Comparison of ENCODE assay signal across 22 cellular contexts in genomic region chr22:35345808-35346505, GRCh38. TPM values are rescaled to one million over a fixed set of nuclear protein-coding genes. Genes with fewer than 3 reads are reported as not detected.
DNase-seq lines count a peak whose midpoint lies in the region; ATAC-seq and TF ChIP-seq lines count a peak whose summit lies in the region.
"Had no signal": no experiment of that assay in that cellular context is flagged by ENCODE, and none has a peak within 500 bp of the region (broad histone marks: within the 10 kb centered on the region; RNA-seq: fewer than 3 reads in every experiment).

No MANE protein-coding gene starts in this region.

- TF ChIP-seq CTCF in MM.1S (IDR thresholded peaks at IDR 0.05; ENCODE audit: low read length), result no peak
- TF ChIP-seq CTCF in gastrocnemius medialis (IDR thresholded peaks at IDR 0.05 in 4 of 5, conservative IDR thresholded peaks at IDR 0.05 in 1 of 5), result no peak
- TF ChIP-seq CTCF in foreskin keratinocyte (conservative IDR thresholded peaks at IDR 0.05), result no peak

- H3K23ac ChIP-seq in trophoblast cell (ENCODE audit: low read length), result no peak overlapping the region

- H2BK12ac ChIP-seq in trophoblast cell (ENCODE audit: low read length), result no peak overlapping the region

- no peak overlapping the region for H4K12ac ChIP-seq in trophoblast cell (ENCODE audit: low read depth, low read length)

- H3K4me1 ChIP-seq in CD4-positive, CD25-positive, alpha-beta regulatory T cell (ENCODE audit: control insufficient read depth, insufficient read depth, low read length, poor library complexity, severe bottlenecking), result peaks cover 2% of the 10 kb centered on the region
- H3K4me1 ChIP-seq in MM.1S (ENCODE audit: low read length), result peaks cover 36% of the 10 kb centered on the region
- H3K4me1 ChIP-seq in trophoblast cell (ENCODE audit: control insufficient read depth in 1 of 2, insufficient read depth in 2 of 2, low read length in 2 of 2), result peaks cover 4 to 5% of the 10 kb centered on the region in 2 experiments
- H3K4me1 ChIP-seq in gastrocnemius medialis, result peaks cover 9 to 15% of the 10 kb centered on the region in 2 donors
- no peaks in the 10 kb centered on the region for H3K4me1 ChIP-seq in foreskin keratinocyte

- H3K79me2 ChIP-seq in MM.1S (ENCODE audit: low read length), result no peaks in the 10 kb centered on the region
- H3K79me2 ChIP-seq in trophoblast cell (ENCODE audit: control insufficient read depth, insufficient read depth, low read length, poor library complexity), result no peaks in the 10 kb centered on the region

- peaks cover 22% of the 10 kb centered on the region for H3K36me3 ChIP-seq in CD4-positive, CD25-positive, alpha-beta regulatory T cell (ENCODE audit: control insufficient read depth, insufficient read depth, low read length)
- H3K36me3 ChIP-seq in MM.1S (replicated peaks; ENCODE audit: insufficient read depth, low read length) (no peaks in the 10 kb centered on the region), trophoblast cell (ENCODE audit: control insufficient read depth in 1 of 2, insufficient read depth in 2 of 2, low read length in 2 of 2) (peaks cover 54 to 57% of the 10 kb centered on the region in 2 experiments), gastrocnemius medialis (peaks cover 0 to 71% of the 10 kb centered on the region in 2 donors)
- H3K36me3 ChIP-seq: SJCRH30 had no signal

- no peak for DNase-seq in CD4-positive, CD25-positive, alpha-beta regulatory T cell
- DNase-seq in MM.1S (no peak), T-helper 17 cell (no peak), trophoblast cell (no peak), NCI-H2029 (lab: John Stamatoyannopoulos, UW) (no peak), gastrocnemius medialis (no peak), foreskin keratinocyte (no peak)
- DNase-seq: AML-193, C1 segment of cervical spinal cord, Calu3, Kasumi-1, MV-4-11, NCI-H1105 treated with DMSO at 0.1 percent for 48 hours, NCI-H146, NCI-H2029 treated with DMSO at 0.1 percent for 48 hours, NCI-H446 treated with DMSO at 0.1 percent for 48 hours, NCI-H526, NCI-H82, PC-3, SJCRH30 had no signal

- H3K4me1 Mint-ChIP-seq in CD4-positive, CD25-positive, alpha-beta regulatory T cell, result peaks cover 8 to 11% (median 9%) of the 10 kb centered on the region in 4 donors
- H3K4me1 Mint-ChIP-seq in T-helper 17 cell, result peaks cover 8% of the 10 kb centered on the region

- peaks cover 1% of the 10 kb centered on the region for H3K36me3 Mint-ChIP-seq in CD4-positive, CD25-positive, alpha-beta regulatory T cell
- peaks cover 4% of the 10 kb centered on the region for H3K36me3 Mint-ChIP-seq in T-helper 17 cell (ENCODE audit: low read depth)

- no peak overlapping the region for H4K91ac ChIP-seq in trophoblast cell (ENCODE audit: low read depth, low read length)

- no peaks in the 10 kb centered on the region for H3K9me3 Mint-ChIP-seq in CD4-positive, CD25-positive, alpha-beta regulatory T cell

- H2AK5ac ChIP-seq in trophoblast cell (ENCODE audit: low read length), result no peak overlapping the region

- no peak overlapping the region for H2AFZ ChIP-seq in MM.1S (ENCODE audit: low read length)
- H2AFZ ChIP-seq in trophoblast cell (ENCODE audit: insufficient read depth, low read length, poor library complexity), result no peak overlapping the region

- no peaks in the 10 kb centered on the region for H4K20me1 ChIP-seq in MM.1S (ENCODE audit: insufficient read depth, low read length)

- no peaks in the 10 kb centered on the region for H3K27me3 Mint-ChIP-seq in CD4-positive, CD25-positive, alpha-beta regulatory T cell
- peaks cover under 1% of the 10 kb centered on the region for H3K27me3 Mint-ChIP-seq in T-helper 17 cell

- H3K27ac ChIP-seq in CD4-positive, CD25-positive, alpha-beta regulatory T cell (ENCODE audit: insufficient read depth, low read length, poor library complexity, severe bottlenecking), result no peak overlapping the region
- no peak overlapping the region for H3K27ac ChIP-seq in MM.1S (ENCODE audit: low read length)
- H3K27ac ChIP-seq in trophoblast cell (ENCODE audit: low read depth, low read length), result no peak overlapping the region
- H3K27ac ChIP-seq in gastrocnemius medialis, result no peak overlapping the region
- H3K27ac ChIP-seq in foreskin keratinocyte, result no peak overlapping the region
- H3K27ac ChIP-seq: SJCRH30 had no signal

- ATAC-seq in CD4-positive, CD25-positive, alpha-beta regulatory T cell (ENCODE audit: low read depth in 2 of 2), result no peak
- ATAC-seq in T-helper 17 cell (no peak), GM18909 (IDR thresholded peaks at IDR 0.05; ENCODE audit: poor library complexity, unreplicated experiment) (no peak), gastrocnemius medialis (no peak), foreskin keratinocyte (no peak)
- ATAC-seq: HepG2, PC-3 had no signal

- H3K4me3 ChIP-seq in CD4-positive, CD25-positive, alpha-beta regulatory T cell (ENCODE audit: low read depth, low read length), result no peak overlapping the region
- H3K4me3 ChIP-seq in MM.1S (ENCODE audit: low read length) (no peak overlapping the region), trophoblast cell (ENCODE audit: low read depth, low read length) (peak overlapping the region; percentile 16), gastrocnemius medialis (no peak overlapping the region)
- H3K4me3 ChIP-seq: SJCRH30 had no signal

- H2BK5ac ChIP-seq in trophoblast cell (ENCODE audit: low read depth, low read length, poor library complexity), result no peak overlapping the region

- H3K9me2 ChIP-seq in MM.1S (replicated peaks; ENCODE audit: insufficient read depth, low read length), result no peaks in the 10 kb centered on the region

- H3F3A ChIP-seq in MM.1S (ENCODE audit: insufficient read depth, low read length), result peaks cover 15% of the 10 kb centered on the region

- no peak overlapping the region for H3K4ac ChIP-seq in trophoblast cell (ENCODE audit: low read depth, low read length)

- H3K9ac ChIP-seq in MM.1S (ENCODE audit: low read length) (no peak overlapping the region), trophoblast cell (ENCODE audit: low read length) (no peak overlapping the region)

- intact Hi-C loops in gastrocnemius medialis (cut with DNase I; ENCODE audit: low total_unique reads), result no loop called here

- H4K8ac ChIP-seq in trophoblast cell (ENCODE audit: low read depth, low read length), result no peak overlapping the region

- peak overlapping the region; percentile 47; the same call in 1 of the 2 replicates for H3K4me2 ChIP-seq in MM.1S (ENCODE audit: low read depth, low read length)
- no peak overlapping the region for H3K4me2 ChIP-seq in trophoblast cell (ENCODE audit: low read length)

- WGBS in trophoblast cell (ENCODE audit: extremely low coverage, insufficient coverage, insufficient read length), result no CpG with 5 or more reads among the region's 11 CpGs

- no peak overlapping the region for H3K4me3 Mint-ChIP-seq in CD4-positive, CD25-positive, alpha-beta regulatory T cell
- H3K4me3 Mint-ChIP-seq in T-helper 17 cell, result no peak overlapping the region

- H2BK120ac ChIP-seq in trophoblast cell (ENCODE audit: insufficient read depth, low read length, poor library complexity), result no peak overlapping the region

- H3K27me3 ChIP-seq in CD4-positive, CD25-positive, alpha-beta regulatory T cell (ENCODE audit: control insufficient read depth, insufficient read depth, low read length), result no peaks in the 10 kb centered on the region
- no peaks in the 10 kb centered on the region for H3K27me3 ChIP-seq in MM.1S (replicated peaks; ENCODE audit: insufficient read depth, low read length)
- no peaks in the 10 kb centered on the region for H3K27me3 ChIP-seq in trophoblast cell (ENCODE audit: insufficient read depth, low read length)
- H3K27me3 ChIP-seq in gastrocnemius medialis, result no peaks in the 10 kb centered on the region
- H3K27me3 ChIP-seq in foreskin keratinocyte, result no peaks in the 10 kb centered on the region
- H3K27me3 ChIP-seq: SJCRH30 had no signal

- in situ Hi-C loops in gastrocnemius medialis (cut with MboI; ENCODE audit: low sequenced_read_pairs in 4 of 4), result loop anchor here in 2 of 4 donors (25.0 kb wide), 1 partner anchor 241 kb away; no protein-coding TSS in a partner anchor

- H3K79me1 ChIP-seq in trophoblast cell (ENCODE audit: low read length), result peaks cover 2% of the 10 kb centered on the region

- no peak overlapping the region for H3K14ac ChIP-seq in trophoblast cell (ENCODE audit: low read length)

- no peaks in the 10 kb centered on the region for H3K9me3 ChIP-seq in CD4-positive, CD25-positive, alpha-beta regulatory T cell (ENCODE audit: control insufficient read depth in 2 of 2, low read length in 2 of 2)
- H3K9me3 ChIP-seq in MM.1S (replicated peaks; ENCODE audit: insufficient read depth, low read length) (no peaks in the 10 kb centered on the region), T-helper 17 cell (ENCODE audit: control insufficient read depth, low read length, poor library complexity, severe bottlenecking) (no peaks in the 10 kb centered on the region), trophoblast cell (ENCODE audit: insufficient read depth, low read depth, low read length) (peaks cover 11% of the 10 kb centered on the region), gastrocnemius medialis (no peaks in the 10 kb centered on the region)
- H3K9me3 ChIP-seq: SJCRH30 had no signal

- H3K18ac ChIP-seq in trophoblast cell (ENCODE audit: low read length), result no peak overlapping the region

- TF ChIP-seq POLR2A in gastrocnemius medialis (IDR thresholded peaks at IDR 0.05), result no peak

- H3K27ac Mint-ChIP-seq in CD4-positive, CD25-positive, alpha-beta regulatory T cell, result peak overlapping the region in 2 of 3 donors; percentile 38 to 46
- peak overlapping the region; percentile 83 for H3K27ac Mint-ChIP-seq in T-helper 17 cell

RNA-seq across cellular contexts. Expression of gene HMOX1, which starts 34.9 kb away (rescaled TPM):
- total RNA-seq in CD4-positive, CD25-positive, alpha-beta regulatory T cell, result not detected
- polyA plus RNA-seq in CD4-positive, CD25-positive, alpha-beta regulatory T cell, result 1 to 10 TPM in 3 of 4 donors, under 1 TPM in 1; 0.93 to 2.9 (median 1.7) TPM
- total RNA-seq in T-helper 17 cell (1 to 10 TPM; 1.1 to 3.0 TPM), gastrocnemius medialis (100 to 1,000 TPM in 1 of 4 donors, 10 to 100 TPM in 3; 11.4 to 131 (median 22.2) TPM), foreskin keratinocyte (1.2 and 3.1 TPM in 2 replicates)
- 298 and 341 TPM in 2 replicates for polyA plus RNA-seq in trophoblast cell (2013)
- polyA plus RNA-seq in foreskin keratinocyte, result 1.7 and 3.8 TPM in 2 replicates

RNA-seq across cellular contexts. Expression of gene TOM1, which starts 46.3 kb away (rescaled TPM):
- total RNA-seq in CD4-positive, CD25-positive, alpha-beta regulatory T cell, result 194 TPM
- 10 to 100 TPM; 54.8 to 73.4 (median 64.9) TPM for polyA plus RNA-seq in CD4-positive, CD25-positive, alpha-beta regulatory T cell
- 100 to 1,000 TPM; 166 to 178 TPM for total RNA-seq in T-helper 17 cell
- 41.6 and 45.0 TPM in 2 replicates for polyA plus RNA-seq in trophoblast cell (2013)
- total RNA-seq in gastrocnemius medialis, result 100 to 1,000 TPM; 363 to 609 (median 425) TPM
- total RNA-seq in foreskin keratinocyte, result 9.0 and 10.0 TPM in 2 replicates
- polyA plus RNA-seq in foreskin keratinocyte, result 8.9 and 10.4 TPM in 2 replicates

RNA-seq across cellular contexts. Expression of gene MCM5, which starts 54.0 kb away (rescaled TPM):
- total RNA-seq in CD4-positive, CD25-positive, alpha-beta regulatory T cell, result 59.7 TPM
- 10 to 100 TPM; 40.6 to 50.9 (median 43.4) TPM for polyA plus RNA-seq in CD4-positive, CD25-positive, alpha-beta regulatory T cell
- 10 to 100 TPM; 22.6 to 32.6 TPM for total RNA-seq in T-helper 17 cell
- polyA plus RNA-seq in trophoblast cell (2013), result 35.5 and 35.9 TPM in 2 replicates
- total RNA-seq in gastrocnemius medialis, result 10 to 100 TPM in 3 of 4 donors, 1 to 10 TPM in 1; 7.1 to 19.3 (median 14.9) TPM
- 91.0 and 94.1 TPM in 2 replicates for total RNA-seq in foreskin keratinocyte
- polyA plus RNA-seq in foreskin keratinocyte, result 106 and 111 TPM in 2 replicates

Comparison
In these comparisons a context has a peak if more than half of its experiments do, and no peak if none do; other contexts are left out.
1. RNA of gene TOM1, which starts 46.3 kb away (total RNA-seq): 363 to 609 TPM in gastrocnemius medialis, 194 TPM in CD4-positive, CD25-positive, alpha-beta regulatory T cell (single experiment) and 166 to 178 TPM in T-helper 17 cell; 9.0 to 10.0 TPM in foreskin keratinocyte; every median in the first group is over 10 times any median in the second.